ENCODE assay signal across 8 cellular contexts in the genomic region with DNA sequence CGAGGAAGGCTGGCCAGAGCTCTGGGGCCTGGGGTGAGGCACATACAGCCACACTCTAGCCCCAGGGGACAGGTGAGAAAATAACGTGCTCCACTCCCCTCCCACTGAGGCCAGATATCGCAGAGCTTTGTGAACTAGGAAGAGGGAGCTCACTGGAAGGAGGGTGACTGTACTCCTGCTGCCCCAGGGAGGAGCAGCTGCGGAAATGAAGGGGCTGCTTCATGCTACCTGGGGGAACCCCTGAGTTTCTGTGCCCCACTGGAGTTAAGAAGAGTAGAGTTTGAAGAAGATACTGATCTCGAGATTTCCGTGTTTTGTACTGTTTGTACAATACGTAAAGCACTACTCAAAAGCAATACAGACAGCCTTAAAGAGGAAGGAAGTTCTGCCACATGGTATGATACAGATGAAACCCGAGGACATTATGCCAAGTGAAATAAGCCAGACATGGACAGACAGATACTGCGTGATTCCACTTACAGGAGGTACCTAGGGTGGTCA. TPM values are rescaled to one million over a fixed set of nuclear protein-coding genes. Genes with fewer than 3 reads are reported as not detected.
DNase-seq lines count a peak whose midpoint lies in the region; ATAC-seq and TF ChIP-seq lines count a peak whose summit lies in the region.

No MANE protein-coding gene starts in this region.

- CTCF ChIA-PET in A673 (lab: Charles Lee), result interaction anchor here (0.7 kb wide), 1 partner anchor 239 kb away, joined by 7 read pairs; no protein-coding TSS in a partner anchor

- no peaks in the 10 kb centered on the region for H3K4me1 ChIP-seq in A673 (ENCODE audit: insufficient read depth, low read length, poor library complexity, severe bottlenecking)
- no peaks in the 10 kb centered on the region for H3K4me1 ChIP-seq in prostate gland (replicated peaks)

- WGBS in prostate gland, result 70% methylated on average over 9 of the region's 9 CpGs

- peak; percentile 40 for ATAC-seq in HG02678 (IDR thresholded peaks at IDR 0.05; ENCODE audit: unreplicated experiment)
- no peak for ATAC-seq in HG03565 (IDR thresholded peaks at IDR 0.05; ENCODE audit: unreplicated experiment)

- intact Hi-C loops in A673 (cut with micrococcal nuclease; ENCODE audit: unreplicated experiment) (no loop called here), prostate gland (cut with DNase I) (loop anchor here (5.0 kb wide), 2 partner anchors 51 to 161 kb away; no protein-coding TSS in a partner anchor)

- H3K9me3 ChIP-seq in A673 (ENCODE audit: low read depth, low read length, poor library complexity, severe bottlenecking) (no peaks in the 10 kb centered on the region), prostate gland (no peaks in the 10 kb centered on the region)

- POLR2A ChIA-PET in A673 (lab: Charles Lee; ENCODE audit: low non-redundant PET), result no interaction called here

- TF ChIP-seq CTCF in A673 (conservative IDR thresholded peaks at IDR 0.05; ENCODE audit: low read depth, low read length), result no peak
- TF ChIP-seq CTCF in prostate gland (IDR thresholded peaks at IDR 0.05), result no peak

- H3K4me3 ChIP-seq in A673 (ENCODE audit: low read depth, low read length, poor library complexity, severe bottlenecking), result no peak overlapping the region
- H3K4me3 ChIP-seq in prostate gland, result no peak overlapping the region

- peak; percentile 59 for DNase-seq in T-helper 9 cell
- DNase-seq in dermis microvascular lymphatic vessel endothelial cell (ENCODE audit: low read depth in 2 of 2), result peak; percentile 29 to 69
- DNase-seq in stimulated activated CD4-positive, alpha-beta T cell treated with anti-CD3 and anti-CD28 coated beads, TNF-alpha, amount 100 ng/mL, for 1 hour (ENCODE audit: low read depth in 3 of 3, low spot score in 1 of 3), result peak in 2 of 3 donors; percentile 36 to 45
- no peak for DNase-seq in A673 (ENCODE audit: low spot score)
- no peak for DNase-seq in prostate gland (ENCODE audit: low spot score)
- no peak for DNase-seq in NCI-H2196 treated with DMSO at 0.1 percent for 48 hours (lab: John Stamatoyannopoulos, UW; ENCODE audit: unreplicated experiment)

- TF ChIP-seq POLR2A in prostate gland (IDR thresholded peaks at IDR 0.05), result no peak

- H3K27ac ChIP-seq in A673 (ENCODE audit: low read depth, low read length, poor library complexity, severe bottlenecking) (no peak overlapping the region), prostate gland (no peak overlapping the region)

- H3K27me3 ChIP-seq in A673 (replicated peaks; ENCODE audit: insufficient read depth, low read depth, low read length, poor library complexity) (no peaks in the 10 kb centered on the region), prostate gland (replicated peaks; ENCODE audit: insufficient read depth) (no peaks in the 10 kb centered on the region)

- BruUV-seq in A673 (replicated peaks; lab: Mats Ljungman, UMichigan), result no TSS peak

- H3K36me3 ChIP-seq in A673 (ENCODE audit: insufficient read depth, low read length, poor library complexity, severe bottlenecking), result no peaks in the 10 kb centered on the region
- no peaks in the 10 kb centered on the region for H3K36me3 ChIP-seq in prostate gland

RNA-seq across cellular contexts. Expression of gene CMTM6, which starts 44.6 kb away (rescaled TPM):
- total RNA-seq in dermis microvascular lymphatic vessel endothelial cell (98.6 and 104 TPM in 2 replicates), A673 (2021) (30.5 and 32.3 TPM in 2 replicates), prostate gland (100 to 1,000 TPM in 1 of 2 donors, 10 to 100 TPM in 1; 79.8 to 237 TPM)

Comparison
In these comparisons a context has a peak if more than half of its experiments do, and no peak if none do; other contexts are left out.
1. DNase-seq: peak in T-helper 9 cell (single experiment), dermis microvascular lymphatic vessel endothelial cell (2 of 2) and stimulated activated CD4-positive, alpha-beta T cell treated with anti-CD3 and anti-CD28 coated beads, TNF-alpha, amount 100 ng/mL, for 1 hour (2 of 3); none in A673 (single experiment), prostate gland (single experiment) and NCI-H2196 treated with DMSO at 0.1 percent for 48 hours (single experiment).